ENCODE assay signal across 15 cellular contexts in genomic region chr10:130484131-130484911, GRCh38.
DNase-seq lines count a peak whose midpoint lies in the region; ATAC-seq and TF ChIP-seq lines count a peak whose summit lies in the region.
"Had no signal": no experiment of that assay in that cellular context is flagged by ENCODE, and none has a peak within 500 bp of the region (broad histone marks: within the 10 kb centered on the region; RNA-seq: fewer than 3 reads in every experiment).

No MANE protein-coding gene starts in this region.

- no peaks in the 10 kb centered on the region for H3K79me1 ChIP-seq in neuronal stem cell (ENCODE audit: low read depth, low read length)

- POLR2A ChIA-PET in activated CD4-positive, alpha-beta T cell treated with anti-CD3 and anti-CD28 coated beads, Interleukin-2, amount 10 ng/mL, durations not matched to agents 7 days and 5 days (lab: Charles Lee), result no interaction called here

- no peak overlapping the region for H3K4ac ChIP-seq in neuronal stem cell (ENCODE audit: low read length)

- no peaks in the 10 kb centered on the region for H3K9me3 ChIP-seq in neuronal stem cell (replicated peaks in 1 of 2; ENCODE audit: control insufficient read depth in 2 of 2, insufficient read depth in 1 of 2, low read depth in 1 of 2, low read length in 2 of 2)
- H3K9me3 ChIP-seq: BLaER1 treated with 17β-estradiol and CSF1 and Interleukin-3, amounts not matched to agents 10 nM and 100 nM had no signal

- no peak overlapping the region for H3K23ac ChIP-seq in neuronal stem cell (ENCODE audit: low read depth, low read length, poor library complexity)

- CTCF ChIA-PET in activated CD4-positive, alpha-beta T cell treated with anti-CD3 and anti-CD28 coated beads, Interleukin-2, amount 10 ng/mL, durations not matched to agents 7 days and 5 days (lab: Charles Lee), result no interaction called here

- no peak overlapping the region for H3K27ac ChIP-seq in coronary artery
- H3K27ac ChIP-seq in neuronal stem cell (replicated peaks; ENCODE audit: low read length), result no peak overlapping the region
- H3K27ac ChIP-seq: BLaER1 treated with 17β-estradiol and CSF1 and Interleukin-3, amounts not matched to agents 10 nM and 100 nM; GM23248 had no signal

- no peak overlapping the region for H2BK120ac ChIP-seq in neuronal stem cell (ENCODE audit: low read depth, low read length)

- no peak for ATAC-seq in natural killer cell treated with Interleukin-12 subunit alpha and Interleukin-12 subunit beta and Interleukin-15 and Interleukin-18, amount 100 ng/mL, for 72 hours
- ATAC-seq in natural killer cell (no peak), HG03135 (IDR thresholded peaks at IDR 0.05; ENCODE audit: unreplicated experiment) (no peak)

- no peak overlapping the region for H2BK12ac ChIP-seq in neuronal stem cell (ENCODE audit: low read length)

- H4K91ac ChIP-seq in neuronal stem cell (ENCODE audit: low read depth, low read length, poor library complexity), result no peak overlapping the region

- H3K27me3 Mint-ChIP-seq in natural killer cell treated with Interleukin-12 subunit alpha and Interleukin-12 subunit beta and Interleukin-15 and Interleukin-18, amount 100 ng/mL, for 72 hours, result no peaks in the 10 kb centered on the region
- H3K27me3 Mint-ChIP-seq in natural killer cell (ENCODE audit: low read depth in 2 of 2), result no peaks in the 10 kb centered on the region
- no peaks in the 10 kb centered on the region for H3K27me3 Mint-ChIP-seq in activated CD4-positive, alpha-beta T cell treated with anti-CD3 and anti-CD28 coated beads, Interleukin-2, amount 10 ng/mL, durations not matched to agents 7 days and 5 days
- no peaks in the 10 kb centered on the region for H3K27me3 Mint-ChIP-seq in T-helper 2 cell treated with Interferon-gamma antibody and Interleukin-4, amounts not matched to agents 5 μg/mL and 100 μg/mL, for 36 hours (ENCODE audit: low read depth)
- H3K27me3 Mint-ChIP-seq: CD4-positive, alpha-beta T cell had no signal

- H3K36me3 Mint-ChIP-seq in natural killer cell treated with Interleukin-12 subunit alpha and Interleukin-12 subunit beta and Interleukin-15 and Interleukin-18, amount 100 ng/mL, for 72 hours, result no peaks in the 10 kb centered on the region
- H3K36me3 Mint-ChIP-seq in natural killer cell, result no peaks in the 10 kb centered on the region
- no peaks in the 10 kb centered on the region for H3K36me3 Mint-ChIP-seq in activated CD4-positive, alpha-beta T cell treated with anti-CD3 and anti-CD28 coated beads, Interleukin-2, amount 10 ng/mL, durations not matched to agents 7 days and 5 days (ENCODE audit: low read depth)
- no peaks in the 10 kb centered on the region for H3K36me3 Mint-ChIP-seq in T-helper 2 cell treated with Interferon-gamma antibody and Interleukin-4, amounts not matched to agents 5 μg/mL and 100 μg/mL, for 36 hours (ENCODE audit: low read depth)

- H3K14ac ChIP-seq in neuronal stem cell (ENCODE audit: low read length), result no peak overlapping the region

- no peak overlapping the region for H3K4me3 Mint-ChIP-seq in natural killer cell treated with Interleukin-12 subunit alpha and Interleukin-12 subunit beta and Interleukin-15 and Interleukin-18, amount 100 ng/mL, for 72 hours
- H3K4me3 Mint-ChIP-seq in natural killer cell, result no peak overlapping the region
- H3K4me3 Mint-ChIP-seq in activated CD4-positive, alpha-beta T cell treated with anti-CD3 and anti-CD28 coated beads, Interleukin-2, amount 10 ng/mL, durations not matched to agents 7 days and 5 days, result no peak overlapping the region
- no peak overlapping the region for H3K4me3 Mint-ChIP-seq in T-helper 2 cell treated with Interferon-gamma antibody and Interleukin-4, amounts not matched to agents 5 μg/mL and 100 μg/mL, for 36 hours
- H3K4me3 Mint-ChIP-seq: CD4-positive, alpha-beta T cell had no signal

- H2BK15ac ChIP-seq in neuronal stem cell (ENCODE audit: low read length), result no peak overlapping the region

- no peak overlapping the region for H4K8ac ChIP-seq in neuronal stem cell (ENCODE audit: low read depth, low read length)

- TF ChIP-seq CTCF in natural killer cell (IDR thresholded peaks at IDR 0.05), result no peak
- TF ChIP-seq CTCF in coronary artery (IDR thresholded peaks at IDR 0.05), result no peak

- H3K4me3 ChIP-seq in coronary artery, result no peak overlapping the region
- H3K4me3 ChIP-seq in neuronal stem cell (ENCODE audit: low read length in 2 of 2), result no peak overlapping the region
- H3K4me3 ChIP-seq: BLaER1 treated with 17β-estradiol and CSF1 and Interleukin-3, amounts not matched to agents 10 nM and 100 nM; GM23248 had no signal

- H2AFZ ChIP-seq in neuronal stem cell (ENCODE audit: low read length), result no peak overlapping the region
- H2AFZ ChIP-seq: GM23248 had no signal

- H3K4me2 ChIP-seq in neuronal stem cell (ENCODE audit: insufficient read depth, low read length, poor library complexity, severe bottlenecking), result no peak overlapping the region
- H3K4me2 ChIP-seq: BLaER1 treated with 17β-estradiol and CSF1 and Interleukin-3, amounts not matched to agents 10 nM and 100 nM had no signal

- intact Hi-C loops in natural killer cell (cut with micrococcal nuclease), result no loop called here

- peak overlapping the region; percentile 57 for H3K18ac ChIP-seq in neuronal stem cell (ENCODE audit: low read length)

- H2BK5ac ChIP-seq in neuronal stem cell (ENCODE audit: low read length), result no peak overlapping the region

- peak; percentile 42 for DNase-seq in natural killer cell treated with Interleukin-12 subunit alpha and Interleukin-12 subunit beta and Interleukin-15 and Interleukin-18, amount 100 ng/mL, for 72 hours (ENCODE audit: low spot score)
- DNase-seq in natural killer cell (no peak), coronary artery (ENCODE audit: low spot score) (peak; percentile 54), neuronal stem cell (ENCODE audit: low spot score) (no peak)
- no peak for DNase-seq in activated CD4-positive, alpha-beta T cell treated with anti-CD3 and anti-CD28 coated beads, Interleukin-2, amount 10 ng/mL, durations not matched to agents 7 days and 5 days
- DNase-seq in T-helper 2 cell treated with Interferon-gamma antibody and Interleukin-4, amounts not matched to agents 5 μg/mL and 100 μg/mL, for 36 hours (ENCODE audit: low spot score), result no peak
- no peak for DNase-seq in stimulated activated CD4-positive, alpha-beta T cell treated with anti-CD3 and anti-CD28 coated beads, Interleukin-4, amount 100 ng/mL, for 1 hour
- DNase-seq: ACHN, Calu3, DMS 273 treated with DMSO at 0.1 percent for 48 hours, EL, GM23248 had no signal

- H2AK5ac ChIP-seq in neuronal stem cell (ENCODE audit: low read depth, low read length), result no peak overlapping the region

- peaks cover 0 to 7% of the 10 kb centered on the region in 2 donors for H3K4me1 ChIP-seq in neuronal stem cell (ENCODE audit: control insufficient read depth in 2 of 2, insufficient read depth in 1 of 2, low read depth in 1 of 2, low read length in 2 of 2)

- H3K36me3 ChIP-seq in neuronal stem cell (replicated peaks in 1 of 2; ENCODE audit: control insufficient read depth in 2 of 2, insufficient read depth in 2 of 2, low read length in 2 of 2), result no peaks in the 10 kb centered on the region
- H3K36me3 ChIP-seq: BLaER1 treated with 17β-estradiol and CSF1 and Interleukin-3, amounts not matched to agents 10 nM and 100 nM had no signal

- H3K27me3 ChIP-seq in neuronal stem cell (ENCODE audit: control insufficient read depth in 3 of 3, insufficient read depth in 3 of 3, low read depth in 1 of 3, low read length in 3 of 3), result no peaks in the 10 kb centered on the region
- H3K27me3 ChIP-seq: BLaER1 treated with 17β-estradiol and CSF1 and Interleukin-3, amounts not matched to agents 10 nM and 100 nM had no signal

- H3K9me3 Mint-ChIP-seq in natural killer cell treated with Interleukin-12 subunit alpha and Interleukin-12 subunit beta and Interleukin-15 and Interleukin-18, amount 100 ng/mL, for 72 hours, result no peaks in the 10 kb centered on the region
- no peaks in the 10 kb centered on the region for H3K9me3 Mint-ChIP-seq in natural killer cell
- H3K9me3 Mint-ChIP-seq in activated CD4-positive, alpha-beta T cell treated with anti-CD3 and anti-CD28 coated beads, Interleukin-2, amount 10 ng/mL, durations not matched to agents 7 days and 5 days, result no peaks in the 10 kb centered on the region
- H3K9me3 Mint-ChIP-seq in T-helper 2 cell treated with Interferon-gamma antibody and Interleukin-4, amounts not matched to agents 5 μg/mL and 100 μg/mL, for 36 hours, result no peaks in the 10 kb centered on the region
- H3K9me3 Mint-ChIP-seq: CD4-positive, alpha-beta T cell had no signal

- no peak overlapping the region for H3K27ac Mint-ChIP-seq in natural killer cell treated with Interleukin-12 subunit alpha and Interleukin-12 subunit beta and Interleukin-15 and Interleukin-18, amount 100 ng/mL, for 72 hours
- no peak overlapping the region for H3K27ac Mint-ChIP-seq in natural killer cell
- H3K27ac Mint-ChIP-seq in activated CD4-positive, alpha-beta T cell treated with anti-CD3 and anti-CD28 coated beads, Interleukin-2, amount 10 ng/mL, durations not matched to agents 7 days and 5 days, result no peak overlapping the region
- H3K27ac Mint-ChIP-seq in T-helper 2 cell treated with Interferon-gamma antibody and Interleukin-4, amounts not matched to agents 5 μg/mL and 100 μg/mL, for 36 hours, result no peak overlapping the region
- H3K27ac Mint-ChIP-seq: CD4-positive, alpha-beta T cell had no signal

- no peak overlapping the region for H3K9ac ChIP-seq in neuronal stem cell (ENCODE audit: low read depth, low read length, poor library complexity)
- H3K9ac ChIP-seq: BLaER1 treated with 17β-estradiol and CSF1 and Interleukin-3, amounts not matched to agents 10 nM and 100 nM; GM23248 had no signal

- no CpG with 5 or more reads among the region's 16 CpGs for WGBS in neuronal stem cell (ENCODE audit: extremely low coverage in 2 of 2, insufficient read length in 2 of 2, insufficient replicate concordance in 1 of 2), 2 donors

- H3K4me1 Mint-ChIP-seq in natural killer cell treated with Interleukin-12 subunit alpha and Interleukin-12 subunit beta and Interleukin-15 and Interleukin-18, amount 100 ng/mL, for 72 hours (ENCODE audit: low read depth in 2 of 2), result no peaks in the 10 kb centered on the region
- H3K4me1 Mint-ChIP-seq in natural killer cell, result no peaks in the 10 kb centered on the region
- no peaks in the 10 kb centered on the region for H3K4me1 Mint-ChIP-seq in activated CD4-positive, alpha-beta T cell treated with anti-CD3 and anti-CD28 coated beads, Interleukin-2, amount 10 ng/mL, durations not matched to agents 7 days and 5 days
- H3K4me1 Mint-ChIP-seq in T-helper 2 cell treated with Interferon-gamma antibody and Interleukin-4, amounts not matched to agents 5 μg/mL and 100 μg/mL, for 36 hours (ENCODE audit: low read depth), result no peaks in the 10 kb centered on the region

Comparison
In these comparisons a context has a peak if more than half of its experiments do, and no peak if none do; other contexts are left out.
1. DNase-seq: peak in natural killer cell treated with Interleukin-12 subunit alpha and Interleukin-12 subunit beta and Interleukin-15 and Interleukin-18, amount 100 ng/mL, for 72 hours (single experiment) and coronary artery (single experiment); none in natural killer cell (single experiment), neuronal stem cell (single experiment), activated CD4-positive, alpha-beta T cell treated with anti-CD3 and anti-CD28 coated beads, Interleukin-2, amount 10 ng/mL, durations not matched to agents 7 days and 5 days (single experiment), T-helper 2 cell treated with Interferon-gamma antibody and Interleukin-4, amounts not matched to agents 5 μg/mL and 100 μg/mL, for 36 hours (single experiment) and stimulated activated CD4-positive, alpha-beta T cell treated with anti-CD3 and anti-CD28 coated beads, Interleukin-4, amount 100 ng/mL, for 1 hour (single experiment).